19 cellular contexts compared by ENCODE assay signal in genomic region chr4:6052679-6053078, GRCh38. TPM values are rescaled to one million over a fixed set of nuclear protein-coding genes. Genes with fewer than 3 reads are reported as not detected.
"Had no signal": no experiment of that assay in that cellular context is flagged by ENCODE, and none has a peak within 500 bp of the region (broad histone marks: within the 10 kb centered on the region; RNA-seq: fewer than 3 reads in every experiment).

No MANE protein-coding gene starts in this region.

- H3K9me3 Mint-ChIP-seq: activated T-helper 17 cell treated with anti-CD3 and anti-CD28 coated beads, Interleukin-2, amount 50 U/mL, for 72 hours had no signal

- H3K27ac Mint-ChIP-seq: activated naive CD4-positive, alpha-beta T cell treated with anti-CD3 and anti-CD28 coated beads, Interleukin-2, amount 50 U/mL, for 72 hours; activated T-helper 17 cell treated with anti-CD3 and anti-CD28 coated beads, Interleukin-2, amount 50 U/mL, for 72 hours; naive thymus-derived CD8-positive, alpha-beta T cell; stimulated activated naive CD8-positive, alpha-beta T cell treated with anti-CD3 and anti-CD28 coated beads, Interleukin-15, Interleukin-2, amounts not matched to agents 100 ng/mL and 50 ng/mL, for 24 hours had no signal

- H3K9me3 ChIP-seq: ovary, prostate gland had no signal

- H3K4me1 ChIP-seq: adrenal gland, ascending aorta, foreskin keratinocyte, lower lobe of right lung, prostate gland, transverse colon had no signal

- H3K4me3 Mint-ChIP-seq: activated T-helper 17 cell treated with anti-CD3 and anti-CD28 coated beads, Interleukin-2, amount 50 U/mL, for 72 hours; naive thymus-derived CD8-positive, alpha-beta T cell; stimulated activated naive CD8-positive, alpha-beta T cell treated with anti-CD3 and anti-CD28 coated beads, Interleukin-15, Interleukin-2, amounts not matched to agents 100 ng/mL and 50 ng/mL, for 24 hours had no signal

- DNase-seq: activated CD4-positive, alpha-beta T cell treated with anti-CD3 and anti-CD28 coated beads for 1 hour; activated CD4-positive, alpha-beta T cell treated with anti-CD3 and anti-CD28 coated beads, Interleukin-2, amount 50 U/mL, for 1 hour; activated T-cell treated with anti-CD3 and anti-CD28 coated beads, Interleukin-2, amount 50 U/mL, for 1 hour; adrenal gland; central memory CD4-positive, alpha-beta T cell; effector memory CD4-positive, alpha-beta T cell; foreskin keratinocyte; kidney; lower lobe of right lung; naive thymus-derived CD8-positive, alpha-beta T cell; ovary; stimulated activated CD4-positive, alpha-beta T cell treated with anti-CD3 and anti-CD28 coated beads, Interleukin-4, amount 100 ng/mL, for 4 hours; transverse colon had no signal

- H3K4me3 ChIP-seq: adrenal gland, ascending aorta, lower lobe of right lung, ovary, prostate gland, transverse colon had no signal

- H3K27me3 ChIP-seq: adrenal gland, ascending aorta, foreskin keratinocyte, ovary, transverse colon had no signal

- H3K27ac ChIP-seq: adrenal gland, ascending aorta, foreskin keratinocyte, lower lobe of right lung, ovary, prostate gland, transverse colon had no signal

- H3K36me3 ChIP-seq: adrenal gland, ascending aorta, lower lobe of right lung, ovary, prostate gland, transverse colon had no signal

- H3K27me3 Mint-ChIP-seq: activated T-helper 17 cell treated with anti-CD3 and anti-CD28 coated beads, Interleukin-2, amount 50 U/mL, for 72 hours; stimulated activated naive CD8-positive, alpha-beta T cell treated with anti-CD3 and anti-CD28 coated beads, Interleukin-15, Interleukin-2, amounts not matched to agents 100 ng/mL and 50 ng/mL, for 24 hours had no signal

- H3K4me1 Mint-ChIP-seq: activated T-helper 17 cell treated with anti-CD3 and anti-CD28 coated beads, Interleukin-2, amount 50 U/mL, for 72 hours had no signal

RNA-seq across cellular contexts. Expression of gene C4orf50, which starts 34.4 kb away (rescaled TPM):
- total RNA-seq: ascending aorta; foreskin keratinocyte; glomerular endothelial cell; naive thymus-derived CD8-positive, alpha-beta T cell had no signal
- polyA plus RNA-seq: foreskin keratinocyte; naive thymus-derived CD8-positive, alpha-beta T cell had no signal
